Comparison of ENCODE assay signal across 11 cellular contexts in genomic region chr13:110352735-110353134, GRCh38. TPM values are rescaled to one million over a fixed set of nuclear protein-coding genes. Genes with fewer than 3 reads are reported as not detected.
DNase-seq lines count a peak whose midpoint lies in the region; ATAC-seq, FAIRE-seq and TF ChIP-seq lines count a peak whose summit lies in the region.
"Had no signal": no experiment of that assay in that cellular context is flagged by ENCODE, and none has a peak within 500 bp of the region (broad histone marks: within the 10 kb centered on the region; RNA-seq: fewer than 3 reads in every experiment).

No MANE protein-coding gene starts in this region.

- no peak overlapping the region for H2AFZ ChIP-seq in K562 (ENCODE audit: low read depth, low read length)

- no peaks in the 10 kb centered on the region for H3K36me3 ChIP-seq in K562 (ENCODE audit: control insufficient read depth, insufficient read depth, low read length)
- peaks cover 8% of the 10 kb centered on the region for H3K36me3 ChIP-seq in muscle layer of colon (ENCODE audit: insufficient read depth, low read length)
- H3K36me3 ChIP-seq: BLaER1 treated with 17β-estradiol and CSF1 and Interleukin-3, amounts not matched to agents 10 nM and 100 nM had no signal

- H3K9me1 ChIP-seq in K562 (ENCODE audit: control insufficient read depth, insufficient read depth, low read length), result no peaks in the 10 kb centered on the region

- TF ChIP-seq POLR2A in K562 (conservative IDR thresholded peaks at IDR 0.05), result no peak

- no peak for TF ChIP-seq RAD21 in K562 (CRISPR knock-in tag; conservative IDR thresholded peaks at IDR 0.05 in 1 of 2, IDR thresholded peaks at IDR 0.05 in 1 of 2)

- H3K27me3 ChIP-seq in K562 (ENCODE audit: control insufficient read depth in 2 of 2, insufficient read depth in 2 of 2, low read length in 2 of 2), result peaks cover 0 to 8% of the 10 kb centered on the region in 2 experiments; a peak in 1 of 5 replicates
- no peaks in the 10 kb centered on the region for H3K27me3 ChIP-seq in muscle layer of colon (ENCODE audit: control insufficient read depth in 1 of 2, insufficient read depth in 2 of 2, low read length in 2 of 2)
- H3K27me3 ChIP-seq: BLaER1 treated with 17β-estradiol and CSF1 and Interleukin-3, amounts not matched to agents 10 nM and 100 nM had no signal

- no peak overlapping the region for H3K4me3 ChIP-seq in K562
- H3K4me3 ChIP-seq in muscle layer of colon (ENCODE audit: low read depth in 1 of 2, low read length in 2 of 2), result no peak overlapping the region
- H3K4me3 ChIP-seq: BLaER1 treated with 17β-estradiol and CSF1 and Interleukin-3, amounts not matched to agents 10 nM and 100 nM had no signal

- no peaks in the 10 kb centered on the region for H4K20me1 ChIP-seq in K562 (replicated peaks; ENCODE audit: control insufficient read depth, insufficient read depth, low read length)
- H4K20me1 ChIP-seq: BLaER1 treated with 17β-estradiol and CSF1 and Interleukin-3, amounts not matched to agents 10 nM and 100 nM had no signal

- ATAC-seq in K562 (peak; percentile 55; the same call in 1 of the 3 replicates), GM19324 (IDR thresholded peaks at IDR 0.05; ENCODE audit: low FRiP score, unreplicated experiment) (no peak)
- ATAC-seq: activated T-cell treated with anti-CD3 and anti-CD28 coated beads, Interleukin-2, amount 50 U/mL, for 72 hours had no signal

- no TSS peak for BruUV-seq in K562 (replicated peaks; lab: Mats Ljungman, UMichigan)

- POLR2A ChIA-PET in K562 (lab: Yijun Ruan, JAX), result interaction anchor here (0.6 kb wide), 1 partner anchor 30 kb away, joined by 4 read pairs; no protein-coding TSS in a partner anchor

- intact Hi-C loops in K562 (cut with micrococcal nuclease), result no loop called here

- no peak overlapping the region for H3K27ac ChIP-seq in 22Rv1
- H3K27ac ChIP-seq in K562 (ENCODE audit: extremely low read depth, low read depth, low read length), result no peak overlapping the region
- H3K27ac ChIP-seq in muscle layer of colon (ENCODE audit: low read depth, low read length), result peak overlapping the region; percentile 77
- H3K27ac ChIP-seq: BLaER1 treated with 17β-estradiol and CSF1 and Interleukin-3, amounts not matched to agents 10 nM and 100 nM had no signal

- TF ChIP-seq EP300 in K562 (IDR thresholded peaks at IDR 0.05; ENCODE audit: low read length), result no peak

- TF ChIP-seq CTCF in 22Rv1 (IDR thresholded peaks at IDR 0.05), result peak; percentile 42
- TF ChIP-seq CTCF in GM13977 (IDR thresholded peaks at IDR 0.05; ENCODE audit: extremely low read depth, insufficient read depth, missing control alignments), result peak; percentile 30
- TF ChIP-seq CTCF in K562 (IDR thresholded peaks at IDR 0.05 in 2 of 3, conservative IDR thresholded peaks at IDR 0.05 in 1 of 3; ENCODE audit: insufficient read depth in 2 of 3, low read depth in 1 of 3, low read length in 3 of 3), result peak in 2 of 3 experiments; percentile 21 to 43; a peak in 2 of 6 replicates
- no peak for TF ChIP-seq CTCF in D721Med (IDR thresholded peaks at IDR 0.05; ENCODE audit: insufficient read depth, missing control alignments)

- no peaks in the 10 kb centered on the region for H3K4me1 ChIP-seq in K562 (replicated peaks in 1 of 2; ENCODE audit: control insufficient read depth in 2 of 2, insufficient read depth in 2 of 2, low read length in 2 of 2)
- peaks cover 64% of the 10 kb centered on the region for H3K4me1 ChIP-seq in muscle layer of colon (ENCODE audit: insufficient read depth, low read length)

- H3K4me2 ChIP-seq in K562 (ENCODE audit: insufficient read depth, low read length), result no peak overlapping the region
- H3K4me2 ChIP-seq: BLaER1 treated with 17β-estradiol and CSF1 and Interleukin-3, amounts not matched to agents 10 nM and 100 nM had no signal

- no peak overlapping the region; a peak in 1 of 4 replicates for H3K9ac ChIP-seq in K562 (ENCODE audit: insufficient read depth in 1 of 2, low read depth in 2 of 2, low read length in 2 of 2)
- H3K9ac ChIP-seq in muscle layer of colon (ENCODE audit: low read length), result no peak overlapping the region
- H3K9ac ChIP-seq: BLaER1 treated with 17β-estradiol and CSF1 and Interleukin-3, amounts not matched to agents 10 nM and 100 nM had no signal

- no peaks in the 10 kb centered on the region for H3K9me3 ChIP-seq in K562 (replicated peaks; ENCODE audit: control insufficient read depth, insufficient read depth, low read depth, low read length)
- H3K9me3 ChIP-seq in muscle layer of colon (ENCODE audit: low read length), result no peaks in the 10 kb centered on the region
- H3K9me3 ChIP-seq: BLaER1 treated with 17β-estradiol and CSF1 and Interleukin-3, amounts not matched to agents 10 nM and 100 nM had no signal

- DNase-seq in GM13977 (ENCODE audit: low spot score), result no peak
- DNase-seq in K562 (ENCODE audit: extremely low read depth in 1 of 4, low spot score in 3 of 4), result peak; percentile 4 to 21 (median 12)
- DNase-seq in hippocampal formation (lab: John Stamatoyannopoulos, UW), result no peak
- DNase-seq in D721Med (ENCODE audit: insufficient read length, low spot score), result no peak
- DNase-seq in NOMO-1 treated with DMSO at 0.1 percent for 48 hours (lab: John Stamatoyannopoulos, UW; ENCODE audit: unreplicated experiment), result no peak
- DNase-seq: NCI-H1436 had no signal

- H3K79me2 ChIP-seq in K562 (ENCODE audit: control insufficient read depth, insufficient read depth, low read length), result no peaks in the 10 kb centered on the region

- no peak for FAIRE-seq in K562 (lab: Jason Lieb, UNC)
- FAIRE-seq in D721Med (lab: Jason Lieb, UNC), result no peak

- CTCF ChIA-PET in K562 (lab: Yijun Ruan, JAX; ENCODE audit: low intra/inter-chr PET ratio), result no interaction called here

- in situ Hi-C loops in GM13977 (cut with MboI; ENCODE audit: low pct_unique_long_range_greater_than_20kb, low sequenced_read_pairs, unreplicated experiment) (no loop called here), K562 (cut with MboI) (no loop called here)

- 3% methylated on average over 8 of the region's 8 CpGs for WGBS in K562 (ENCODE audit: insufficient coverage, low coverage, missing lambda C conversion rate)

TF ChIP-seq in K562, 482 proteins besides CTCF, POLR2A, EP300 and RAD21 (continues in another document):
- TF ChIP-seq KDM4B (IDR thresholded peaks at IDR 0.05; ENCODE audit: borderline replicate concordance in 2 of 2, low read depth in 1 of 2) (no peak), ZNF253 (CRISPR knock-in tag; conservative IDR thresholded peaks at IDR 0.05) (no peak), TARDBP (IDR thresholded peaks at IDR 0.05) (no peak), LARP7 (IDR thresholded peaks at IDR 0.05) (no peak), FIP1L1 (IDR thresholded peaks at IDR 0.05; ENCODE audit: low read depth, low read length, poor library complexity, severe bottlenecking) (no peak), CHCHD3 (CRISPR knock-in tag; IDR thresholded peaks at IDR 0.05) (no peak), NR2C1 (IDR thresholded peaks at IDR 0.05) (no peak), NR2C1 (tag; IDR thresholded peaks at IDR 0.05) (no peak)

RNA-seq across cellular contexts. Expression of gene COL4A2, which starts 45.7 kb away (rescaled TPM):
- total RNA-seq in K562 (2011; cell fraction: chromatin; rRNA removed; ENCODE audit: low replicate concordance), result 4.9 and 5.6 TPM in 2 replicates
- 4.7 and 7.6 TPM in 2 replicates for total RNA-seq in K562 (2011; cell fraction: nucleolus; rRNA removed)
- 3.3 and 3.4 TPM in 2 replicates for total RNA-seq in K562 (2011; cell fraction: nucleoplasm; rRNA removed)
- total RNA-seq in K562 (2014; rRNA removed) (11.3 and 20.0 TPM in 2 replicates), K562 (2014; rRNA removed; fragmentation: Illumina TruSeq; extraction: Trizol) (1.8 TPM in 2 replicates), K562 (2015; rRNA removed; fragmentation: Illumina TruSeq; extraction: Trizol) (10.1 and 11.1 TPM in 2 replicates), K562 (2021) (12.6 and 12.8 TPM in 2 replicates)
- polyA plus RNA-seq in K562 (2011; rRNA removed) (6.9 and 23.9 TPM in 2 replicates), K562 (2014; fragmentation: Illumina TruSeq; extraction: Trizol) (7.6 and 8.1 TPM in 2 replicates), K562 (2014; fragmentation: Nextera tagmentation; extraction: Ambion mirVana) (under 1 TPM; 0.13 to 0.21 TPM), K562 (2014; rRNA removed) (15.2 and 15.7 TPM in 2 replicates)
- 26.5 and 26.9 TPM in 2 replicates for polyA plus RNA-seq in K562 (2011; cell fraction: cytosol; rRNA removed)
- 22.3 and 40.9 TPM in 2 replicates for polyA plus RNA-seq in K562 (2011; cell fraction: nucleus; rRNA removed)
- 8.6 and 11.0 TPM in 2 replicates for polyA plus RNA-seq in K562 (2012)
- polyA minus RNA-seq in K562 (2011; rRNA and poly(A)+ RNA removed), result 5.4 and 7.8 TPM in 2 replicates
- 8.1 and 17.2 TPM in 2 replicates for polyA minus RNA-seq in K562 (2011; cell fraction: cytosol; rRNA and poly(A)+ RNA removed)
- 3.5 and 9.6 TPM in 2 replicates for polyA minus RNA-seq in K562 (2011; cell fraction: nucleus; rRNA and poly(A)+ RNA removed)
- total RNA-seq: activated T-cell treated with anti-CD3 and anti-CD28 coated beads, Interleukin-2, amount 50 U/mL, for 72 hours had no signal

RNA-seq across cellular contexts. Expression of gene COL4A1, which starts 45.8 kb away (rescaled TPM):
- total RNA-seq in K562 (2011; cell fraction: chromatin; rRNA removed; ENCODE audit: low replicate concordance), result not detected in 2 replicates
- not detected in 2 replicates for total RNA-seq in K562 (2011; cell fraction: nucleolus; rRNA removed)
- total RNA-seq in K562 (2011; cell fraction: nucleoplasm; rRNA removed), result not detected in 2 replicates
- total RNA-seq in K562 (2014; rRNA removed), result not detected in 2 replicates
- not detected in 2 replicates for total RNA-seq in K562 (2014; rRNA removed; fragmentation: Illumina TruSeq; extraction: Trizol)
- total RNA-seq in K562 (2015; rRNA removed; fragmentation: Illumina TruSeq; extraction: Trizol), result not detected in 2 replicates
- total RNA-seq in K562 (2021), result 0.35 and 0.36 TPM in 2 replicates
- not detected in 2 replicates for polyA plus RNA-seq in K562 (2011; rRNA removed)
- polyA plus RNA-seq in K562 (2011; cell fraction: cytosol; rRNA removed), result 0.03 and 0.10 TPM in 2 replicates
- not detected in 2 replicates for polyA plus RNA-seq in K562 (2011; cell fraction: nucleus; rRNA removed)
- polyA plus RNA-seq in K562 (2012), result not detected in 2 replicates
- not detected in 2 replicates for polyA plus RNA-seq in K562 (2014; fragmentation: Illumina TruSeq; extraction: Trizol)
- not detected for polyA plus RNA-seq in K562 (2014; fragmentation: Nextera tagmentation; extraction: Ambion mirVana)
- polyA plus RNA-seq in K562 (2014; rRNA removed), result not detected in 2 replicates
- polyA minus RNA-seq in K562 (2011; rRNA and poly(A)+ RNA removed), result not detected in 2 replicates
- polyA minus RNA-seq in K562 (2011; cell fraction: cytosol; rRNA and poly(A)+ RNA removed), result not detected in 2 replicates
- not detected in 2 replicates for polyA minus RNA-seq in K562 (2011; cell fraction: nucleus; rRNA and poly(A)+ RNA removed)

Comparison
In these comparisons a context has a peak if more than half of its experiments do, and no peak if none do; other contexts are left out.
1. DNase-seq: peak in K562 (4 of 4); none in GM13977 (single experiment), hippocampal formation (0 of 2), D721Med (single experiment) and NOMO-1 treated with DMSO at 0.1 percent for 48 hours (single experiment).